20 cellular contexts compared by ENCODE assay signal in the genomic region with DNA sequence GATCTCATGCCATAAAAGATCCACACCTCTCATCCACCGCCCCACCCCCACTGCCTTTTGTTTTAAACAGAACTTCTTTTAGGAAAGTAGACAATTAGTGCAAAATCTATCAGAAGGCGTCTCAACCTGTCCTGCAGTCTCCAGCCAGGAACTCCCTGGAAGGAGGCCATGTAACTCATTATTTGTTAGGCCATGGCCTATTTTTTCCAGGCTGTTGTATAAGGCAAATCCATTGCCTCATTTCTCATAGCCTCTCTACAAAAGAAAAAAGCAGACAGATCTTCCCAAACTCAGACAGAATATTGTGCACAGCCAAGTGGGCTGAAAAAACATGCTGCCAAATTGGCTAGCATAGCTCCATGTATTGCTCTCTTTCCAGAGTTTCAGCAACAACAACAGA.
DNase-seq lines count a peak whose midpoint lies in the region; ATAC-seq, FAIRE-seq and TF ChIP-seq lines count a peak whose summit lies in the region.
"Had no signal": no experiment of that assay in that cellular context is flagged by ENCODE, and none has a peak within 500 bp of the region (broad histone marks: within the 10 kb centered on the region; RNA-seq: fewer than 3 reads in every experiment).

No MANE protein-coding gene starts in this region.

- CTCF ChIA-PET in OCI-LY7 (lab: Charles Lee; ENCODE audit: unreplicated experiment), result no interaction called here

- H3K36me3 ChIP-seq in astrocyte (ENCODE audit: insufficient read depth, low read length) (no peaks in the 10 kb centered on the region), left lung (no peaks in the 10 kb centered on the region), skeletal muscle tissue (ENCODE audit: control insufficient read depth in 3 of 3, insufficient read depth in 3 of 3, low read length in 3 of 3) (no peaks in the 10 kb centered on the region), OCI-LY7 (ENCODE audit: insufficient read depth, low read length) (no peaks in the 10 kb centered on the region)
- H3K36me3 ChIP-seq: HAP-1, neutrophil had no signal

- H3K27ac Mint-ChIP-seq in astrocyte (ENCODE audit: unreplicated experiment), result no peak overlapping the region
- H3K27ac Mint-ChIP-seq: activated CD8-positive, alpha-beta T cell treated with anti-CD3 and anti-CD28 coated beads for 36 hours; activated naive CD8-positive, alpha-beta T cell treated with anti-CD3 and anti-CD28 coated beads for 36 hours had no signal

- H3K9me2 ChIP-seq in OCI-LY7 (ENCODE audit: insufficient read depth, low read length), result no peaks in the 10 kb centered on the region

- DNase-seq in astrocyte (ENCODE audit: low read depth) (peak; percentile 81), left lung (peak in 1 of 2 donors; percentile 32), OCI-LY7 (ENCODE audit: low spot score) (no peak), DMS114 treated with DMSO at 0.1 percent for 48 hours (lab: John Stamatoyannopoulos, UW; ENCODE audit: unreplicated experiment) (no peak)
- no peak for DNase-seq in activated T-cell treated with anti-CD3 and anti-CD28 coated beads, Interleukin-2, amount 50 U/mL, for 1 hour
- DNase-seq: activated CD8-positive, alpha-beta T cell treated with anti-CD3 and anti-CD28 coated beads for 36 hours; activated naive CD8-positive, alpha-beta T cell treated with anti-CD3 and anti-CD28 coated beads for 36 hours; activated T-cell treated with anti-CD3 and anti-CD28 coated beads, Interleukin-2, amount 50 U/mL, for 4 hours; effector CD4-positive, alpha-beta T cell; EL; NCI-H2029 treated with DMSO at 0.1 percent for 48 hours; NCI-H510A; stimulated activated CD4-positive, alpha-beta T cell treated with anti-CD3 and anti-CD28 coated beads, Interleukin-2, amount 100 ng/mL, for 48 hours had no signal

- BruUV-seq in OCI-LY7 (replicated peaks; lab: Mats Ljungman, UMichigan), result no TSS peak

- POLR2A ChIA-PET in OCI-LY7 (lab: Charles Lee), result no interaction called here

- no peak overlapping the region for H3K9ac ChIP-seq in astrocyte (ENCODE audit: low read length)
- H3K9ac ChIP-seq in skeletal muscle tissue (ENCODE audit: low read depth in 1 of 3, low read length in 3 of 3), result no peak overlapping the region

- H3K9me3 Mint-ChIP-seq in astrocyte (ENCODE audit: unreplicated experiment), result no peaks in the 10 kb centered on the region
- H3K9me3 Mint-ChIP-seq: activated naive CD8-positive, alpha-beta T cell treated with anti-CD3 and anti-CD28 coated beads for 36 hours had no signal

- H3K36me3 Mint-ChIP-seq in astrocyte (ENCODE audit: low read depth, unreplicated experiment), result no peaks in the 10 kb centered on the region
- H3K36me3 Mint-ChIP-seq: activated naive CD8-positive, alpha-beta T cell treated with anti-CD3 and anti-CD28 coated beads for 36 hours had no signal

- H2AFZ ChIP-seq in astrocyte (ENCODE audit: low read depth, low read length) (no peak overlapping the region), OCI-LY7 (ENCODE audit: low read length) (no peak overlapping the region)

- no peak for TF ChIP-seq CTCF in astrocyte (IDR thresholded peaks at IDR 0.05; ENCODE audit: insufficient read depth, low read depth, low read length)
- TF ChIP-seq CTCF in left lung (IDR thresholded peaks at IDR 0.05), result no peak
- TF ChIP-seq CTCF in OCI-LY7 (conservative IDR thresholded peaks at IDR 0.05; ENCODE audit: low read length), result no peak

- H4K20me1 ChIP-seq in astrocyte (ENCODE audit: insufficient read depth, low read length) (no peaks in the 10 kb centered on the region), OCI-LY7 (ENCODE audit: insufficient read depth, low read length) (no peaks in the 10 kb centered on the region)

- no peak overlapping the region for H3K4me3 ChIP-seq in astrocyte (ENCODE audit: insufficient read depth, low read depth, low read length)
- H3K4me3 ChIP-seq in left lung, result no peak overlapping the region
- H3K4me3 ChIP-seq in skeletal muscle tissue (ENCODE audit: low read length in 3 of 3), result no peak overlapping the region
- H3K4me3 ChIP-seq in OCI-LY7 (ENCODE audit: low read depth, low read length, poor library complexity, severe bottlenecking), result no peak overlapping the region
- H3K4me3 ChIP-seq: HAP-1, mucosa of descending colon had no signal

- no peak overlapping the region for H3K4me2 ChIP-seq in astrocyte (ENCODE audit: low read length)
- H3K4me2 ChIP-seq in OCI-LY7 (ENCODE audit: low read length), result no peak overlapping the region

- H3K4me1 Mint-ChIP-seq in astrocyte (ENCODE audit: low read depth, unreplicated experiment), result no peaks in the 10 kb centered on the region
- H3K4me1 Mint-ChIP-seq: activated naive CD8-positive, alpha-beta T cell treated with anti-CD3 and anti-CD28 coated beads for 36 hours had no signal

- no peaks in the 10 kb centered on the region for H3K9me3 ChIP-seq in astrocyte (ENCODE audit: insufficient read depth, low read depth, low read length)
- no peaks in the 10 kb centered on the region for H3K9me3 ChIP-seq in left lung
- no peaks in the 10 kb centered on the region for H3K9me3 ChIP-seq in skeletal muscle tissue (ENCODE audit: control insufficient read depth in 3 of 3, low read length in 3 of 3)
- H3K9me3 ChIP-seq in OCI-LY7 (ENCODE audit: low read length), result no peaks in the 10 kb centered on the region
- H3K9me3 ChIP-seq: HAP-1, mucosa of descending colon, neutrophil had no signal

- no peak overlapping the region for H3K27ac ChIP-seq in astrocyte (ENCODE audit: low read depth, low read length)
- H3K27ac ChIP-seq in left lung, result no peak overlapping the region
- peak overlapping the region; percentile 3 for H3K27ac ChIP-seq in skeletal muscle tissue (ENCODE audit: low read depth, low read length)
- H3K27ac ChIP-seq in OCI-LY7 (ENCODE audit: low read depth, low read length, poor library complexity, severe bottlenecking), result no peak overlapping the region
- H3K27ac ChIP-seq: neutrophil had no signal

- no peak for FAIRE-seq in astrocyte (lab: Jason Lieb, UNC)
- FAIRE-seq: keratinocyte had no signal

- intact Hi-C loops in left lung (cut with DNase I), result no loop called here
- intact Hi-C loops in OCI-LY7 (cut with micrococcal nuclease; ENCODE audit: unreplicated experiment), result no loop called here

- H3K4me1 ChIP-seq in astrocyte (ENCODE audit: insufficient read depth, low read length), result no peaks in the 10 kb centered on the region
- H3K4me1 ChIP-seq in left lung, result peaks cover 0 to 3% of the 10 kb centered on the region in 2 donors
- no peaks in the 10 kb centered on the region for H3K4me1 ChIP-seq in skeletal muscle tissue (ENCODE audit: control insufficient read depth in 3 of 3, insufficient read depth in 3 of 3, low read length in 3 of 3)
- no peaks in the 10 kb centered on the region for H3K4me1 ChIP-seq in OCI-LY7 (ENCODE audit: insufficient read depth, low read length, poor library complexity, severe bottlenecking)
- H3K4me1 ChIP-seq: HAP-1 had no signal

- no peaks in the 10 kb centered on the region for H3K27me3 Mint-ChIP-seq in astrocyte (ENCODE audit: low read depth, unreplicated experiment)
- H3K27me3 Mint-ChIP-seq: activated CD8-positive, alpha-beta T cell treated with anti-CD3 and anti-CD28 coated beads for 36 hours; activated naive CD8-positive, alpha-beta T cell treated with anti-CD3 and anti-CD28 coated beads for 36 hours had no signal

- ATAC-seq in esophagus mucosa (peak; percentile 48), left lung (peak; percentile 66), GM21825 (IDR thresholded peaks at IDR 0.05; ENCODE audit: unreplicated experiment) (no peak)
- ATAC-seq: activated CD8-positive, alpha-beta T cell treated with anti-CD3 and anti-CD28 coated beads for 36 hours; activated T-cell treated with anti-CD3 and anti-CD28 coated beads, Interleukin-2, amount 50 U/mL, for 4 hours; mucosa of descending colon had no signal

- no peak overlapping the region for H3K4me3 Mint-ChIP-seq in astrocyte (ENCODE audit: unreplicated experiment)
- H3K4me3 Mint-ChIP-seq: activated CD8-positive, alpha-beta T cell treated with anti-CD3 and anti-CD28 coated beads for 36 hours; activated naive CD8-positive, alpha-beta T cell treated with anti-CD3 and anti-CD28 coated beads for 36 hours; activated T-cell treated with anti-CD3 and anti-CD28 coated beads, Interleukin-2, amount 50 U/mL, for 4 hours had no signal

- H3K27me3 ChIP-seq in astrocyte (ENCODE audit: insufficient read depth, low read length) (no peaks in the 10 kb centered on the region), left lung (no peaks in the 10 kb centered on the region), skeletal muscle tissue (ENCODE audit: control insufficient read depth in 3 of 3, insufficient read depth in 3 of 3, low read length in 3 of 3) (no peaks in the 10 kb centered on the region)
- H3K27me3 ChIP-seq: neutrophil had no signal

- H3K79me2 ChIP-seq in astrocyte (ENCODE audit: insufficient read depth, low read length), result no peaks in the 10 kb centered on the region
- H3K79me2 ChIP-seq in OCI-LY7 (ENCODE audit: insufficient read depth, low read depth, low read length), result no peaks in the 10 kb centered on the region
